1 cellular context compared by ENCODE assay signal in genomic region chr12:104958009-104958945, GRCh38.
TF ChIP-seq lines count a peak whose summit lies in the region.

Gene SLC41A2, minus strand, starts transcription at chr12:104958290. Its CDS starts 29,763 bp downstream, at chr12:104928527.

TF ChIP-seq in WTC11, 78 proteins besides CTCF, POLR2A, EP300 and RAD21 (continued from another document):
- TF ChIP-seq ZBTB43 (CRISPR knock-in tag; IDR thresholded peaks at IDR 0.05) = no peak
